8 cellular contexts compared by ENCODE assay signal in the genomic region with DNA sequence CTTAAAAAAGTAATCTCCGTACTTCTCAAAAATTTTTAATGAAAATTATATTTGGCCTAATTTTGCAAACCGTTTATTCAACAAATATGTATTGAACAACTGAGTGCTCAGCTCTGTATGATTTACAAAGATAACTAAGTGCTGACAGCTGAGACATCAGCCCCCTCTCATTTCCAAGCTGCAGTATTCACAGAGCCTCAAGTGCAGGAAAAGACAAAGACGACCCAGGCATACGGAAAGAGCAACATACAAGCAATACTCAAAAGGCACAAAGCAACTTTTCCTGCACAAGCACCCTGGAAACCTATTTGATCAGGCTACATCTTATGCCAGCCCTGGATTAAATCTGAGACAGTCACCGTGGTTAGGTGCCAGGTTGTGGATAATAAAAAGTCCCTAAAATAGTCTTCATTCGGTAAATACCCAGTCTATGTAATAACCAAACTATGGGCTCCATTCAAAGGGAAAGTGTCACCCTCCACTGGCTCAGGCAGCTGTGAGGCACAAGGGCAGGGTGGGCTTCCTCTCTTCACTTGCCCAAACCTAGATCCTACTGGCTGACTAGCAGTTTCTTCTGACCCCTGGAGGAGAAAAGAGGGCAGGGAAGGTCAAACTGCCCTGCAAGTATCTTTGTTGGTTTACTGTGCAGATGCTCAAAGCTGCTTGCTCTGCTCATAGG.
DNase-seq lines count a peak whose midpoint lies in the region; ATAC-seq, FAIRE-seq and TF ChIP-seq lines count a peak whose summit lies in the region.

No MANE protein-coding gene starts in this region.

- no peak for DNase-seq in breast epithelium (ENCODE audit: low spot score in 2 of 2)
- no peak for DNase-seq in MCF 10A (ENCODE audit: unreplicated experiment)
- peak; percentile 16 for DNase-seq in UCSD-AML1 (lab: John Stamatoyannopoulos, UW; ENCODE audit: unreplicated experiment)
- DNase-seq in suprapubic skin (ENCODE audit: low spot score in 2 of 2): no peak
- no peak for DNase-seq in Kasumi-1 (lab: John Stamatoyannopoulos, UW)
- DNase-seq in HTR-8/SVneo (ENCODE audit: insufficient read length, low spot score): no peak
- DNase-seq in NOMO-1 treated with dmso at 0.1 percent for 144 hours (lab: John Stamatoyannopoulos, UW; ENCODE audit: unreplicated experiment): no peak

- H3K27me3 Mint-ChIP-seq in MCF 10A (ENCODE audit: insufficient read depth, unreplicated experiment): no peaks in the 10 kb centered on the region

- WGBS in suprapubic skin: 26% methylated on average over 6 of the region's 6 CpGs

- no peak overlapping the region for H3K4me3 Mint-ChIP-seq in MCF 10A (ENCODE audit: unreplicated experiment)

- TF ChIP-seq POLR2A in breast epithelium (IDR thresholded peaks at IDR 0.05): no peak
- TF ChIP-seq POLR2A in suprapubic skin (IDR thresholded peaks at IDR 0.05): no peak

- H3K36me3 ChIP-seq in breast epithelium (no peaks in the 10 kb centered on the region), suprapubic skin (no peaks in the 10 kb centered on the region)

- intact Hi-C loops in breast epithelium (cut with DNase I; ENCODE audit: low total_unique reads) (no loop called here), MCF 10A (cut with micrococcal nuclease) (loop anchor here (2.0 kb wide), 1 partner anchor 66 kb away; a partner anchor contains a TSS)

- no peaks in the 10 kb centered on the region for H3K36me3 Mint-ChIP-seq in MCF 10A (ENCODE audit: insufficient read depth, unreplicated experiment)

- H3K27ac Mint-ChIP-seq in MCF 10A (ENCODE audit: low read depth, unreplicated experiment): no peak overlapping the region

- POLR2A ChIA-PET in MCF 10A (lab: Yijun Ruan, JAX): interaction anchor here (0.6 to 4.2 kb wide), 9 partner anchors 13 to 134 kb away, joined by 3 to 38 read pairs (median 4); no protein-coding TSS in a partner anchor

- H3K9me3 Mint-ChIP-seq in MCF 10A (ENCODE audit: unreplicated experiment): no peaks in the 10 kb centered on the region

- BruUV-seq in MCF 10A (replicated peaks; lab: Mats Ljungman, UMichigan): no TSS peak

- H3K4me1 Mint-ChIP-seq in MCF 10A (ENCODE audit: insufficient read depth, unreplicated experiment): peaks cover 46% of the 10 kb centered on the region

- ATAC-seq in HG02623 (IDR thresholded peaks at IDR 0.05; ENCODE audit: unreplicated experiment): peak; percentile 65

- no peaks in the 10 kb centered on the region for H3K27me3 ChIP-seq in breast epithelium
- H3K27me3 ChIP-seq in suprapubic skin: no peaks in the 10 kb centered on the region

- H3K4me1 ChIP-seq in breast epithelium: peaks cover 0 to 17% of the 10 kb centered on the region in 2 donors
- peaks cover 42% of the 10 kb centered on the region for H3K4me1 ChIP-seq in suprapubic skin

- TF ChIP-seq EP300 in suprapubic skin (IDR thresholded peaks at IDR 0.05): no peak

- no peaks in the 10 kb centered on the region for H3K9me3 ChIP-seq in breast epithelium
- H3K9me3 ChIP-seq in suprapubic skin: no peaks in the 10 kb centered on the region

- no peak for FAIRE-seq in HTR-8/SVneo (lab: Jason Lieb, UNC)

- TF ChIP-seq CTCF in breast epithelium (IDR thresholded peaks at IDR 0.05): no peak
- no peak for TF ChIP-seq CTCF in MCF 10A (IDR thresholded peaks at IDR 0.05; ENCODE audit: unreplicated experiment)
- TF ChIP-seq CTCF in suprapubic skin (IDR thresholded peaks at IDR 0.05): no peak

- H3K27ac ChIP-seq in breast epithelium (peak overlapping the region; percentile 41 to 48), suprapubic skin (peak overlapping the region; percentile 49)

- H3K4me3 ChIP-seq in breast epithelium (no peak overlapping the region), suprapubic skin (no peak overlapping the region)

- CTCF ChIA-PET in MCF 10A (lab: Yijun Ruan, JAX): interaction anchor here (0.7 to 4.0 kb wide), 7 partner anchors 11 to 1663 kb away, joined by 3 to 17 read pairs (median 3); a partner anchor contains a TSS
